ENCODE assay signal across 10 cellular contexts in genomic region chr19:18119243-18120105, GRCh38. TPM values are rescaled to one million over a fixed set of nuclear protein-coding genes. Genes with fewer than 3 reads are reported as not detected.
A peak's percentile ranks its signal among the peaks of the same experiment; 100 is the strongest.
DNase-seq lines count a peak whose midpoint lies in the region; FAIRE-seq and TF ChIP-seq lines count a peak whose summit lies in the region.
"Had no signal": no experiment of that assay in that cellular context is flagged by ENCODE, and none has a peak within 500 bp of the region (broad histone marks: within the 10 kb centered on the region; RNA-seq: fewer than 3 reads in every experiment).

No MANE protein-coding gene starts in this region.

- peaks cover 22 to 45% of the 10 kb centered on the region in 2 donors for H3K36me3 ChIP-seq in duodenal mucosa (ENCODE audit: control insufficient read depth in 1 of 2, insufficient read depth in 2 of 2, low read length in 2 of 2)
- H3K36me3 ChIP-seq in MG63: peaks cover 6% of the 10 kb centered on the region; the same call in 1 of the 2 replicates
- H3K36me3 ChIP-seq in kidney (ENCODE audit: control insufficient read depth in 1 of 2, insufficient read depth in 2 of 2, low read length in 2 of 2): peaks cover 6 to 17% of the 10 kb centered on the region in 2 donors

- intact Hi-C loops in kidney (cut with DNase I): no loop called here

- TF ChIP-seq CTCF in kidney (IDR thresholded peaks at IDR 0.05; ENCODE audit: borderline replicate concordance, extremely low read depth, insufficient read depth): no peak

- peak; percentile 47 for DNase-seq in activated CD4-positive, CD25-positive, alpha-beta regulatory T cell treated with anti-CD3 and anti-CD28 coated beads, Interleukin-2, amount 50 U/mL, for 72 hours
- peak; percentile 47 for DNase-seq in stimulated activated CD4-positive, alpha-beta T cell treated with anti-CD3 and anti-CD28 coated beads, Interleukin-1b, Interleukin-23, amount 100 ng/mL, for 48 hours
- DNase-seq in NCI-H748 (lab: John Stamatoyannopoulos, UW; ENCODE audit: unreplicated experiment): no peak
- DNase-seq in MG63: no peak
- DNase-seq in kidney: no peak
- no peak for DNase-seq in NCI-H1417 (lab: John Stamatoyannopoulos, UW)
- DNase-seq: NCI-H510A had no signal

- H3K9ac ChIP-seq in duodenal mucosa (ENCODE audit: low read depth in 1 of 2, low read length in 2 of 2) (peak overlapping the region; percentile 28 to 74), kidney (ENCODE audit: low read length in 2 of 2) (peak overlapping the region in 1 of 2 donors; percentile 65)

- H3K27me3 ChIP-seq in duodenal mucosa (ENCODE audit: control insufficient read depth in 1 of 2, insufficient read depth in 2 of 2, low read length in 2 of 2) (no peaks in the 10 kb centered on the region), MG63 (no peaks in the 10 kb centered on the region)

- FAIRE-seq in kidney (lab: Jason Lieb, UNC): no peak
- FAIRE-seq: G401.6 had no signal

- H3K4me1 ChIP-seq in duodenal mucosa (ENCODE audit: control insufficient read depth in 1 of 2, insufficient read depth in 2 of 2, low read length in 2 of 2) (peaks cover 21 to 24% of the 10 kb centered on the region in 2 donors), kidney (ENCODE audit: control insufficient read depth in 1 of 2, insufficient read depth in 1 of 2, low read depth in 1 of 2, low read length in 2 of 2) (peaks cover 12 to 13% of the 10 kb centered on the region in 2 donors)

- H3K27ac ChIP-seq in duodenal mucosa (ENCODE audit: low read depth, low read length): no peak overlapping the region
- H3K27ac ChIP-seq in kidney (ENCODE audit: low read depth in 2 of 2, low read length in 2 of 2): no peak overlapping the region

- no peaks in the 10 kb centered on the region for H3K9me3 ChIP-seq in duodenal mucosa (ENCODE audit: control insufficient read depth in 1 of 2, low read length in 2 of 2)
- H3K9me3 ChIP-seq in MG63: no peaks in the 10 kb centered on the region
- H3K9me3 ChIP-seq in kidney (ENCODE audit: control insufficient read depth in 1 of 2, low read length in 2 of 2): no peaks in the 10 kb centered on the region

- peak overlapping the region; percentile 67; the same call in 1 of the 2 replicates for H3K4me3 ChIP-seq in GM08714 (ENCODE audit: low read length)
- H3K4me3 ChIP-seq in duodenal mucosa (ENCODE audit: low read depth in 1 of 2, low read length in 2 of 2): peak overlapping the region; percentile 69 to 77
- no peak overlapping the region for H3K4me3 ChIP-seq in MG63
- no peak overlapping the region for H3K4me3 ChIP-seq in kidney (ENCODE audit: low read length in 2 of 2)

RNA-seq across cellular contexts. Expression of gene MAST3, which starts 21.9 kb away (rescaled TPM):
- 0.20 and 0.95 TPM in 2 replicates for total RNA-seq in MG63 (2014; rRNA removed; shearing (Covaris generic); ENCODE audit: low replicate concordance)
- 16.0 TPM for total RNA-seq in kidney
- 5.6 TPM for polyA plus RNA-seq in kidney (ENCODE audit: insufficient read depth, low read depth, low replicate concordance)

RNA-seq across cellular contexts. Expression of gene IL12RB1, which starts 32.7 kb away (rescaled TPM):
- not detected in 2 replicates for total RNA-seq in MG63 (2014; rRNA removed; shearing (Covaris generic); ENCODE audit: low replicate concordance)
- total RNA-seq in kidney: 3.2 TPM
- polyA plus RNA-seq in kidney (ENCODE audit: insufficient read depth, low read depth, low replicate concordance): 0.45 TPM

RNA-seq across cellular contexts. Expression of gene PIK3R2, which starts 33.5 kb away (rescaled TPM):
- 4.2 and 13.2 TPM in 2 replicates for total RNA-seq in MG63 (2014; rRNA removed; shearing (Covaris generic); ENCODE audit: low replicate concordance)
- total RNA-seq in kidney: 29.6 TPM
- 10.1 TPM for polyA plus RNA-seq in kidney (ENCODE audit: insufficient read depth, low read depth, low replicate concordance)

RNA-seq across cellular contexts. Expression of gene IFI30, which starts 54.1 kb away (rescaled TPM):
- 1.0 TPM in 1 of 2 replicates, not detected in the other for total RNA-seq in MG63 (2014; rRNA removed; shearing (Covaris generic); ENCODE audit: low replicate concordance)
- total RNA-seq in kidney: 109 TPM
- 173 TPM for polyA plus RNA-seq in kidney (ENCODE audit: insufficient read depth, low read depth, low replicate concordance)

Comparison
In these comparisons a context has a peak if more than half of its experiments do, and no peak if none do; other contexts are left out.
1. H3K4me3 ChIP-seq: peak in GM08714 (single experiment) and duodenal mucosa (2 of 2); none in MG63 (single experiment) and kidney (0 of 2).
2. DNase-seq: peak in activated CD4-positive, CD25-positive, alpha-beta regulatory T cell treated with anti-CD3 and anti-CD28 coated beads, Interleukin-2, amount 50 U/mL, for 72 hours (single experiment) and stimulated activated CD4-positive, alpha-beta T cell treated with anti-CD3 and anti-CD28 coated beads, Interleukin-1b, Interleukin-23, amount 100 ng/mL, for 48 hours (single experiment); none in NCI-H748 (single experiment), MG63 (single experiment), kidney (single experiment) and NCI-H1417 (0 of 3).